ENCODE assay signal across 28 cellular contexts in genomic region chr2:157744571-157745076, GRCh38.
"Had no signal": no experiment of that assay in that cellular context is flagged by ENCODE, and none has a peak within 500 bp of the region (broad histone marks: within the 10 kb centered on the region; RNA-seq: fewer than 3 reads in every experiment).

No MANE protein-coding gene starts in this region.

- H3K36me3 Mint-ChIP-seq: natural killer cell had no signal

- FAIRE-seq: keratinocyte had no signal

- H3K27ac Mint-ChIP-seq: mesothelial cell of epicardium; naive B cell; natural killer cell; nephron progenitor cell; neural progenitor cell; stimulated activated naive CD8-positive, alpha-beta T cell treated with anti-CD3 and anti-CD28 coated beads, Interleukin-15, Interleukin-2, amounts not matched to agents 100 ng/mL and 50 ng/mL, for 24 hours; type B pancreatic cell had no signal

- H3K27me3 ChIP-seq: heart right ventricle, left lung, neural progenitor cell, neutrophil, right atrium auricular region, right lobe of liver, suprapubic skin, tibial artery, uterus had no signal

- H3K9ac ChIP-seq: neural progenitor cell, parathyroid adenoma had no signal

- H3K9me3 ChIP-seq: left lung, lower lobe of right lung, neutrophil, right atrium auricular region, right lobe of liver, suprapubic skin, thoracic aorta, tibial artery, uterus had no signal

- H3K4me3 Mint-ChIP-seq: mesothelial cell of epicardium; naive B cell; natural killer cell; nephron progenitor cell; neural progenitor cell; stimulated activated effector memory CD8-positive, alpha-beta T cell treated with anti-CD3 and anti-CD28 coated beads, Interleukin-12 subunit alpha, Interleukin-12 subunit beta, amount 100 ng/mL, for 72 hours; stimulated activated naive CD8-positive, alpha-beta T cell treated with anti-CD3 and anti-CD28 coated beads, Interleukin-15, Interleukin-2, amounts not matched to agents 100 ng/mL and 50 ng/mL, for 24 hours; type B pancreatic cell had no signal

- H3K36me3 ChIP-seq: neural progenitor cell, neutrophil, right atrium auricular region, right lobe of liver, thoracic aorta, uterus had no signal

- H3K9me3 Mint-ChIP-seq: naive B cell; natural killer cell; neural progenitor cell; stimulated activated effector memory CD8-positive, alpha-beta T cell treated with anti-CD3 and anti-CD28 coated beads, Interleukin-12 subunit alpha, Interleukin-12 subunit beta, amount 100 ng/mL, for 72 hours; stimulated activated naive CD8-positive, alpha-beta T cell treated with anti-CD3 and anti-CD28 coated beads, Interleukin-15, Interleukin-2, amounts not matched to agents 100 ng/mL and 50 ng/mL, for 24 hours; type B pancreatic cell had no signal

- DNase-seq: heart right ventricle; hippocampal formation; left colon; left lung; lower lobe of right lung; mammary epithelial cell; mesendoderm; naive B cell; natural killer cell; nephron progenitor cell; occipital lobe; right lobe of liver; stimulated activated CD4-positive, alpha-beta T cell treated with anti-CD3 and anti-CD28 coated beads, Interleukin-4, amount 100 ng/mL, for 24 hours; stimulated activated naive CD4-positive, alpha-beta T cell; tibial artery; uterus had no signal

- H3K4me1 ChIP-seq: left lung, lower lobe of right lung, neural progenitor cell, parathyroid adenoma, uterus had no signal

- H3K4me3 ChIP-seq: heart right ventricle, left lung, lower lobe of right lung, neural progenitor cell, right atrium auricular region, right lobe of liver, skin epidermis, suprapubic skin, thoracic aorta, tibial artery, uterus had no signal

- H3K4me2 ChIP-seq: neural progenitor cell had no signal

- H2AFZ ChIP-seq: neural progenitor cell, parathyroid adenoma had no signal

- H3K27me3 Mint-ChIP-seq: naive B cell; stimulated activated naive CD8-positive, alpha-beta T cell treated with anti-CD3 and anti-CD28 coated beads, Interleukin-15, Interleukin-2, amounts not matched to agents 100 ng/mL and 50 ng/mL, for 24 hours; type B pancreatic cell had no signal

- H3K4me1 Mint-ChIP-seq: naive B cell had no signal

- H3K27ac ChIP-seq: heart right ventricle, left lung, lower lobe of right lung, neural progenitor cell, neutrophil, parathyroid adenoma, right atrium auricular region, skin epidermis, suprapubic skin, thoracic aorta, tibial artery, uterus had no signal

- ATAC-seq: heart right ventricle; left colon; left lung; lower lobe of right lung; natural killer cell; right lobe of liver; stimulated activated effector memory CD8-positive, alpha-beta T cell treated with anti-CD3 and anti-CD28 coated beads, Interleukin-12 subunit alpha, Interleukin-12 subunit beta, amount 100 ng/mL, for 72 hours had no signal

- H3K79me2 ChIP-seq: parathyroid adenoma had no signal
